18 cellular contexts compared by ENCODE assay signal in the genomic region with DNA sequence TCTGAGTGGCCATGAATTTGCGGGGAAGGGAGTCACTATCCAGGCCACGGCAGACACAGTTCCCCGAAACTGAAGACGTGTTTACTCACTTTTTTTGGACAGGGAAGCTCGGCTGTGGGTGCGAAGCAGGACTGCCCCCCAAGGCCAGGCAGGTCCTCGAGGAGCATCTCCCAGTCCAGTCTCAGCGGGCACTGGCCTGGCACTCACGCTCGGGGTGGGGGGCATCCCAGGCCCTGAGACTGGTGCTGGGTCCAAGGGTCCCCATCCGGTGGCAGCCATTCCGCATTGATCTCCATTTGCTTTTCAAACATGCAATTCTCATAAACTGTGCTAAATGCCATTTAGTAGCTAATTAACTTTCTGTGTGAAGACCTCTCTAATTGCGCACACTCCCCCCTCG. TPM values are rescaled to one million over a fixed set of nuclear protein-coding genes. Genes with fewer than 3 reads are reported as not detected.
"Had no signal": no experiment of that assay in that cellular context is flagged by ENCODE, and none has a peak within 500 bp of the region (broad histone marks: within the 10 kb centered on the region; RNA-seq: fewer than 3 reads in every experiment).

No MANE protein-coding gene starts in this region.

- H3K36me3 Mint-ChIP-seq: activated naive CD8-positive, alpha-beta T cell; memory B cell; natural killer cell; stimulated activated effector memory CD8-positive, alpha-beta T cell treated with anti-CD3 and anti-CD28 coated beads, Interleukin-12 subunit alpha, Interleukin-12 subunit beta, amount 100 ng/mL, for 72 hours had no signal

- H3K27me3 Mint-ChIP-seq: activated B cell treated with CpG ODN at 0.5 μM for 24 hours; activated naive CD8-positive, alpha-beta T cell had no signal

- H3K4me3 ChIP-seq: body of pancreas, heart right ventricle, prostate gland, thoracic aorta had no signal

- H3K27me3 ChIP-seq: body of pancreas, heart right ventricle had no signal

- H3K9me3 ChIP-seq: body of pancreas, heart right ventricle, prostate gland, thoracic aorta had no signal

- H3K4me1 Mint-ChIP-seq: activated B cell treated with CpG ODN at 0.5 μM for 24 hours; central memory CD8-positive, alpha-beta T cell; memory B cell; natural killer cell; stimulated activated effector memory CD8-positive, alpha-beta T cell treated with anti-CD3 and anti-CD28 coated beads, Interleukin-12 subunit alpha, Interleukin-12 subunit beta, amount 100 ng/mL, for 72 hours had no signal

- H3K27ac Mint-ChIP-seq: activated B cell treated with CpG ODN at 0.5 μM for 24 hours; activated CD8-positive, alpha-beta T cell treated with anti-CD3 and anti-CD28 coated beads, Interleukin-2, amount 10 ng/mL, durations not matched to agents 7 days and 5 days; activated naive CD8-positive, alpha-beta T cell; memory B cell; natural killer cell; stimulated activated effector memory CD8-positive, alpha-beta T cell treated with anti-CD3 and anti-CD28 coated beads, Interleukin-12 subunit alpha, Interleukin-12 subunit beta, amount 100 ng/mL, for 72 hours; T-helper 1 cell treated with Interleukin-12 subunit alpha and Interleukin-12 subunit beta and Interleukin-4 antibody, amounts not matched to agents 30 μg/mL and 1 μg/mL, for 36 hours had no signal

- DNase-seq: activated B cell treated with CpG ODN at 0.5 μM for 24 hours; activated CD4-positive, alpha-beta T cell treated with anti-CD3 and anti-CD28 coated beads for 48 hours; activated CD8-positive, alpha-beta memory T cell treated with anti-CD3 and anti-CD28 coated beads, Interleukin-2, amount 50 U/mL, for 4 hours; activated CD8-positive, alpha-beta T cell treated with anti-CD3 and anti-CD28 coated beads, Interleukin-2, amount 10 ng/mL, durations not matched to agents 7 days and 5 days; activated gamma-delta T cell treated with Interleukin-2 at 50 U/mL for 16 hours; amniotic stem cell; body of pancreas; heart right ventricle; natural killer cell; stimulated activated CD4-positive, alpha-beta T cell treated with anti-CD3 and anti-CD28 coated beads, Interleukin-12 subunit alpha, Interleukin-12 subunit beta, amount 100 ng/mL, for 4 hours; stimulated activated CD4-positive, alpha-beta T cell treated with anti-CD3 and anti-CD28 coated beads, Interleukin-2, amount 100 ng/mL, for 24 hours had no signal

- H3K4me3 Mint-ChIP-seq: activated B cell treated with CpG ODN at 0.5 μM for 24 hours; activated CD8-positive, alpha-beta T cell treated with anti-CD3 and anti-CD28 coated beads, Interleukin-2, amount 10 ng/mL, durations not matched to agents 7 days and 5 days; activated naive CD8-positive, alpha-beta T cell; central memory CD8-positive, alpha-beta T cell; memory B cell; natural killer cell; stimulated activated effector memory CD8-positive, alpha-beta T cell treated with anti-CD3 and anti-CD28 coated beads, Interleukin-12 subunit alpha, Interleukin-12 subunit beta, amount 100 ng/mL, for 72 hours; T-helper 1 cell treated with Interleukin-12 subunit alpha and Interleukin-12 subunit beta and Interleukin-4 antibody, amounts not matched to agents 30 μg/mL and 1 μg/mL, for 36 hours had no signal

- H3K9me3 Mint-ChIP-seq: activated B cell treated with CpG ODN at 0.5 μM for 24 hours; central memory CD8-positive, alpha-beta T cell; memory B cell; natural killer cell; stimulated activated effector memory CD8-positive, alpha-beta T cell treated with anti-CD3 and anti-CD28 coated beads, Interleukin-12 subunit alpha, Interleukin-12 subunit beta, amount 100 ng/mL, for 72 hours; T-helper 1 cell treated with Interleukin-12 subunit alpha and Interleukin-12 subunit beta and Interleukin-4 antibody, amounts not matched to agents 30 μg/mL and 1 μg/mL, for 36 hours had no signal

- H3K27ac ChIP-seq: body of pancreas, heart right ventricle, prostate gland, thoracic aorta had no signal

- H3K36me3 ChIP-seq: heart right ventricle, prostate gland, thoracic aorta had no signal

RNA-seq across cellular contexts. Expression of a gene that starts 51.1 kb away (rescaled TPM):
- total RNA-seq: activated CD8-positive, alpha-beta T cell treated with anti-CD3 and anti-CD28 coated beads, Interleukin-2, amount 10 ng/mL, durations not matched to agents 7 days and 5 days had no signal
